In the genomic region with DNA sequence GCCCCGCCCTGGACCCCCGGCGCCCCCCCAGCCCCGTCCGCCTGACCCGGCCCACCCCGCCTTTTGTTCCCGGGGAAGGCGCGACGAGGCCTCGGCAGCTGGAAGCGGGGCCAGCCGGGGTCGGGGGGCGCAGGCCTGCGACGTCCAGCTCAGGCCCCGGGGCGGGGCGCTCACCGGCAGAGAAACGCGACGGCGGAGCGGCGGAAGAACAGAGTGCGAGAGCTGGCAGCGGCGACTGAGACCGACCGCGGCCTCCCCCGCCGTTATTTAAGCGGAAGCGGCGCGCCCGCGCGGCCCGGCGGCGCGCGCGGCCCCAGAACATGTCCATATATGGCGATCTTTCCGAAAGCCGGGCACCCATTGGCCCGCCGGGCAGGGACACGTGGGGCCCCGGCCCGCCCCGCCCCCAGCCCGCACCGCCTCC, we compare ENCODE assay signal across 1 cellular context.
TF ChIP-seq lines count a peak whose summit lies in the region.

ACTG1 (minus strand) TSS at position 240 of the 424 bp plus-strand sequence. CDS start 445 bp downstream, outside the sequence.

TF ChIP-seq in K562, 482 proteins besides CTCF, POLR2A, EP300 and RAD21 (continued from another document and continues in another):
- no peak for TF ChIP-seq GMEB1 (CRISPR knock-in tag; IDR thresholded peaks at IDR 0.05)
- TF ChIP-seq RB1 (IDR thresholded peaks at IDR 0.05; ENCODE audit: low read depth), result peak; percentile 44; the same call in 1 of the 2 replicates
- peak in 1 of 2 experiments; percentile 74; a peak in 2 of 4 replicates for TF ChIP-seq SIN3A (IDR thresholded peaks at IDR 0.05; ENCODE audit: borderline replicate concordance in 2 of 2, control insufficient read depth in 1 of 2, low read depth in 2 of 2, low read length in 2 of 2)
- TF ChIP-seq BACH1 (tag; IDR thresholded peaks at IDR 0.05), result peak; percentile 91; the same call in 1 of the 2 replicates
- TF ChIP-seq BRD9 (IDR thresholded peaks at IDR 0.05; ENCODE audit: low read depth, partially characterized antibody), result no peak
- no peak for TF ChIP-seq ERF (CRISPR knock-in tag; IDR thresholded peaks at IDR 0.05)
- TF ChIP-seq ELF2 (CRISPR knock-in tag; IDR thresholded peaks at IDR 0.05), result no peak
- TF ChIP-seq TGIF2 (CRISPR knock-in tag; IDR thresholded peaks at IDR 0.05), result peak; percentile 83; the same call in 1 of the 2 replicates
- peak; percentile 73 for TF ChIP-seq FIP1L1 (IDR thresholded peaks at IDR 0.05; ENCODE audit: low read depth, low read length, poor library complexity, severe bottlenecking)
- peak; percentile 59 for TF ChIP-seq GABPB1 (CRISPR knock-in tag; IDR thresholded peaks at IDR 0.05)
- no peak for TF ChIP-seq NUFIP1 (IDR thresholded peaks at IDR 0.05; ENCODE audit: partially characterized antibody)
- TF ChIP-seq CBX8 (IDR thresholded peaks at IDR 0.05; ENCODE audit: borderline replicate concordance, extremely low read depth, low read depth, low read length, poor library complexity, severe bottlenecking), result no peak
- TF ChIP-seq ZNF217 (CRISPR knock-in tag; IDR thresholded peaks at IDR 0.05), result no peak
- no peak; the same call in 1 of the 2 replicates for TF ChIP-seq ZNF124 (CRISPR knock-in tag; IDR thresholded peaks at IDR 0.05)
- no peak for TF ChIP-seq SMC3 (conservative IDR thresholded peaks at IDR 0.05; ENCODE audit: insufficient read depth, low read depth, low read length)
- no peak for TF ChIP-seq HMG20A (CRISPR knock-in tag; conservative IDR thresholded peaks at IDR 0.05)
- no peak for TF ChIP-seq MGA (IDR thresholded peaks at IDR 0.05)
- no peak for TF ChIP-seq CBX5 (IDR thresholded peaks at IDR 0.05; ENCODE audit: borderline replicate concordance, low read depth)
- TF ChIP-seq FOXO4 (CRISPR knock-in tag; IDR thresholded peaks at IDR 0.05), result no peak
- no peak for TF ChIP-seq ZNF561 (CRISPR knock-in tag; conservative IDR thresholded peaks at IDR 0.05)
- no peak for TF ChIP-seq MEF2D (tag; conservative IDR thresholded peaks at IDR 0.05; ENCODE audit: low read depth)
- no peak for TF ChIP-seq PYGO2 (tag; IDR thresholded peaks at IDR 0.05)
- TF ChIP-seq ZNF436 (CRISPR knock-in tag; IDR thresholded peaks at IDR 0.05), result no peak
- no peak for TF ChIP-seq CHAMP1 (IDR thresholded peaks at IDR 0.05)
- TF ChIP-seq MYBL2 (IDR thresholded peaks at IDR 0.05; ENCODE audit: low read depth), result no peak
- no peak for TF ChIP-seq MYBL2 (CRISPR knock-in tag; IDR thresholded peaks at IDR 0.05; ENCODE audit: borderline replicate concordance)
- no peak for TF ChIP-seq KDM1A (IDR thresholded peaks at IDR 0.05)
- TF ChIP-seq STAG1 (CRISPR knock-in tag; IDR thresholded peaks at IDR 0.05; ENCODE audit: borderline replicate concordance), result 0 out of 2 replicates have a peak, but pooled peaks have one; percentile 3
- no peak for TF ChIP-seq PTRF (tag; IDR thresholded peaks at IDR 0.05)
- no peak for TF ChIP-seq CC2D1A (IDR thresholded peaks at IDR 0.05)
- TF ChIP-seq ZNF507 (tag; conservative IDR thresholded peaks at IDR 0.05), result no peak
- peak; percentile 60 for TF ChIP-seq U2AF1 (optimal IDR thresholded peaks at IDR 0.05; ENCODE audit: low read depth, low read length)
- TF ChIP-seq, protein P1, sequence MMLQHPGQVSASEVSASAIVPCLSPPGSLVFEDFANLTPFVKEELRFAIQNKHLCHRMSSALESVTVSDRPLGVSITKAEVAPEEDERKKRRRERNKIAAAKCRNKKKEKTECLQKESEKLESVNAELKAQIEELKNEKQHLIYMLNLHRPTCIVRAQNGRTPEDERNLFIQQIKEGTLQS (IDR thresholded peaks at IDR 0.05), result no peak
- TF ChIP-seq, protein P1 (CRISPR knock-in tag; conservative IDR thresholded peaks at IDR 0.05), result no peak
- no peak for TF ChIP-seq ZNF3 (CRISPR knock-in tag; IDR thresholded peaks at IDR 0.05)
- no peak for TF ChIP-seq ZBTB9 (CRISPR knock-in tag; IDR thresholded peaks at IDR 0.05)
- TF ChIP-seq HMG20B (CRISPR knock-in tag; IDR thresholded peaks at IDR 0.05), result no peak
- peak; percentile 58 to 99; a peak in 3 of 4 replicates for TF ChIP-seq NONO (IDR thresholded peaks at IDR 0.05; ENCODE audit: low read depth in 2 of 2, low read length in 1 of 2)
- no peak for TF ChIP-seq ETV1 (tag; conservative IDR thresholded peaks at IDR 0.05; ENCODE audit: low read depth)
- peak; percentile 85; the same call in 1 of the 2 replicates for TF ChIP-seq MTA3 (IDR thresholded peaks at IDR 0.05; ENCODE audit: borderline replicate concordance)
- TF ChIP-seq SMAD2 (IDR thresholded peaks at IDR 0.05; ENCODE audit: low read depth, low read length), result no peak
